ENCODE assay signal across 22 cellular contexts in the genomic region with DNA sequence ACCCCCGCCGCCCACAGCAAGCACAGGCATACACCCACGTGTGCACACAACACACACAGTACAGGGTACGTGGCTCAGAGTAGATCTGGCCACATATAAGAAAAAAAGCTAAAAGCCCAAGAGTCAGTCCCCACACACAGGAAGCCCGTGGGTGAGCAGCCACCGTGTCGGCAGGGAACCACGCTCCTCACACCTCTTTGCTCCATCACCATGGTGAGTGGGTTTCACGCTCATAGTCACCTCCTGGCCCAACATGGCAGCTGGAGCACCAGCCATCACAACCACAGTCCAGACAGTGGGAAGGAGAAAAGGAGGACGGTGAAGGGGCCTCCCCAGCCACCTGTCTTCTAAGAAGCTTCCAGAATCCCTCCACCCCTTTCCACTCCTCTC.
DNase-seq lines count a peak whose midpoint lies in the region; ATAC-seq, FAIRE-seq and TF ChIP-seq lines count a peak whose summit lies in the region.
"Had no signal": no experiment of that assay in that cellular context is flagged by ENCODE, and none has a peak within 500 bp of the region (broad histone marks: within the 10 kb centered on the region; RNA-seq: fewer than 3 reads in every experiment).

No MANE protein-coding gene starts in this region.

- H3K4me3 ChIP-seq in CD8-positive, alpha-beta memory T cell (ENCODE audit: low read length), result no peak overlapping the region
- H3K4me3 ChIP-seq: coronary artery, heart right ventricle, lung, vagina had no signal

- no peaks in the 10 kb centered on the region for H3K27me3 ChIP-seq in CD8-positive, alpha-beta memory T cell (ENCODE audit: insufficient read depth, low read length, poor library complexity, severe bottlenecking)
- H3K27me3 ChIP-seq: BE2C, heart right ventricle, vagina had no signal

- H3K27ac ChIP-seq in CD8-positive, alpha-beta memory T cell (ENCODE audit: low read depth, low read length), result no peak overlapping the region
- H3K27ac ChIP-seq: coronary artery, heart right ventricle, vagina had no signal

- POLR2A ChIA-PET in CD8-positive, alpha-beta memory T cell (lab: Charles Lee), result no interaction called here
- POLR2A ChIA-PET in naive thymus-derived CD8-positive, alpha-beta T cell (lab: Charles Lee), result interaction anchor here (0.6 to 1.5 kb wide), 2 partner anchors 9 to 233 kb away, joined by 4 to 5 read pairs; no protein-coding TSS in a partner anchor

- TF ChIP-seq POLR2A in GM12892 (IDR thresholded peaks at IDR 0.05; ENCODE audit: low read depth, low read length), result no peak

- no peaks in the 10 kb centered on the region for H3K9me3 Mint-ChIP-seq in CD8-positive, alpha-beta memory T cell
- peaks cover 4% of the 10 kb centered on the region for H3K9me3 Mint-ChIP-seq in activated T-helper 2 cell treated with anti-CD3 and anti-CD28 coated beads, Interferon-gamma antibody, Interleukin-2, Interleukin-4, amounts not matched to agents 10 μg/mL and 5 μg/mL and 100 μg/mL, durations not matched to agents 14 hours and 24 hours and 36 hours
- H3K9me3 Mint-ChIP-seq in naive thymus-derived CD8-positive, alpha-beta T cell, result no peaks in the 10 kb centered on the region

- peaks cover 5% of the 10 kb centered on the region for H3K4me1 ChIP-seq in CD8-positive, alpha-beta memory T cell (ENCODE audit: insufficient read depth, low read length)
- H3K4me1 ChIP-seq: BE2C, vagina had no signal

- no peaks in the 10 kb centered on the region for H3K27me3 Mint-ChIP-seq in CD8-positive, alpha-beta memory T cell
- H3K27me3 Mint-ChIP-seq in activated T-helper 2 cell treated with anti-CD3 and anti-CD28 coated beads, Interferon-gamma antibody, Interleukin-2, Interleukin-4, amounts not matched to agents 10 μg/mL and 5 μg/mL and 100 μg/mL, durations not matched to agents 14 hours and 24 hours and 36 hours (ENCODE audit: low read depth), result no peaks in the 10 kb centered on the region
- no peaks in the 10 kb centered on the region for H3K27me3 Mint-ChIP-seq in naive thymus-derived CD8-positive, alpha-beta T cell
- H3K27me3 Mint-ChIP-seq: brain had no signal

- peaks cover 15 to 17% (median 16%) of the 10 kb centered on the region in 3 donors for H3K4me1 Mint-ChIP-seq in CD8-positive, alpha-beta memory T cell
- peaks cover 23% of the 10 kb centered on the region for H3K4me1 Mint-ChIP-seq in activated T-helper 2 cell treated with anti-CD3 and anti-CD28 coated beads, Interferon-gamma antibody, Interleukin-2, Interleukin-4, amounts not matched to agents 10 μg/mL and 5 μg/mL and 100 μg/mL, durations not matched to agents 14 hours and 24 hours and 36 hours (ENCODE audit: low read depth)
- peaks cover 19 to 53% (median 34%) of the 10 kb centered on the region in 4 donors for H3K4me1 Mint-ChIP-seq in naive thymus-derived CD8-positive, alpha-beta T cell

- ATAC-seq in naive thymus-derived CD8-positive, alpha-beta T cell, result peak in 1 of 2 donors; percentile 68
- no peak for ATAC-seq in SK-N-SH treated with all-trans-retinoic acid at 6 μM for 48 hours
- ATAC-seq in HG02588 (IDR thresholded peaks at IDR 0.05; ENCODE audit: unreplicated experiment), result no peak
- ATAC-seq: heart right ventricle had no signal

- peak; percentile 35 to 70 for DNase-seq in activated CD4-positive, alpha-beta T cell treated with anti-CD3 and anti-CD28 coated beads for 4 hours
- DNase-seq in activated CD4-positive, alpha-beta T cell treated with anti-CD3 and anti-CD28 coated beads, Interleukin-2, amount 50 U/mL, for 1 hour, result no peak
- DNase-seq in CD8-positive, alpha-beta memory T cell, result no peak
- no peak for DNase-seq in activated T-helper 2 cell treated with anti-CD3 and anti-CD28 coated beads, Interferon-gamma antibody, Interleukin-2, Interleukin-4, amounts not matched to agents 10 μg/mL and 5 μg/mL and 100 μg/mL, durations not matched to agents 14 hours and 24 hours and 36 hours (ENCODE audit: low spot score)
- no peak for DNase-seq in naive thymus-derived CD8-positive, alpha-beta T cell
- DNase-seq in GM12892 (ENCODE audit: insufficient read length), result no peak
- DNase-seq: activated gamma-delta T cell; BE2C; heart right ventricle; Kasumi-1; NCI-H1048; NCI-H2081; stimulated activated CD4-positive, alpha-beta T cell treated with anti-CD3 and anti-CD28 coated beads, Interleukin-12 subunit alpha, Interleukin-12 subunit beta, amount 100 ng/mL, for 4 hours; substantia nigra had no signal

- no peaks in the 10 kb centered on the region for H3K9me3 ChIP-seq in CD8-positive, alpha-beta memory T cell (ENCODE audit: low read length)
- H3K9me3 ChIP-seq: BE2C, vagina had no signal

- no peak for FAIRE-seq in GM12892 (lab: Jason Lieb, UNC)
- FAIRE-seq: G401.6, islet of Langerhans had no signal

- H3K27ac Mint-ChIP-seq in CD8-positive, alpha-beta memory T cell, result peak overlapping the region in 6 of 8 donors; percentile 9 to 87 (median 60)
- H3K27ac Mint-ChIP-seq in activated T-helper 2 cell treated with anti-CD3 and anti-CD28 coated beads, Interferon-gamma antibody, Interleukin-2, Interleukin-4, amounts not matched to agents 10 μg/mL and 5 μg/mL and 100 μg/mL, durations not matched to agents 14 hours and 24 hours and 36 hours, result peak overlapping the region; percentile 52
- peak overlapping the region in 7 of 10 donors; percentile 47 to 90 (median 82) for H3K27ac Mint-ChIP-seq in naive thymus-derived CD8-positive, alpha-beta T cell
- H3K27ac Mint-ChIP-seq: brain had no signal

- no peaks in the 10 kb centered on the region for H3K36me3 Mint-ChIP-seq in CD8-positive, alpha-beta memory T cell
- H3K36me3 Mint-ChIP-seq in activated T-helper 2 cell treated with anti-CD3 and anti-CD28 coated beads, Interferon-gamma antibody, Interleukin-2, Interleukin-4, amounts not matched to agents 10 μg/mL and 5 μg/mL and 100 μg/mL, durations not matched to agents 14 hours and 24 hours and 36 hours (ENCODE audit: low read depth), result peaks cover 23% of the 10 kb centered on the region
- peaks cover 0 to 10% (median 7%) of the 10 kb centered on the region in 3 donors for H3K36me3 Mint-ChIP-seq in naive thymus-derived CD8-positive, alpha-beta T cell

- intact Hi-C loops in activated T-helper 2 cell treated with anti-CD3 and anti-CD28 coated beads, Interferon-gamma antibody, Interleukin-2, Interleukin-4, amounts not matched to agents 10 μg/mL and 5 μg/mL and 100 μg/mL, durations not matched to agents 14 hours and 24 hours and 36 hours (cut with micrococcal nuclease), result no loop called here

- no peaks in the 10 kb centered on the region for H3K36me3 ChIP-seq in CD8-positive, alpha-beta memory T cell (ENCODE audit: insufficient read depth, low read length)
- H3K36me3 ChIP-seq: BE2C, vagina had no signal

- CTCF ChIA-PET in CD8-positive, alpha-beta memory T cell (lab: Charles Lee), result interaction anchor here (1.0 to 1.3 kb wide), 3 partner anchors 9 to 41 kb away, joined by 3 to 5 read pairs (median 3); no protein-coding TSS in a partner anchor

- H3K4me3 Mint-ChIP-seq in CD8-positive, alpha-beta memory T cell, result no peak overlapping the region
- H3K4me3 Mint-ChIP-seq in activated T-helper 2 cell treated with anti-CD3 and anti-CD28 coated beads, Interferon-gamma antibody, Interleukin-2, Interleukin-4, amounts not matched to agents 10 μg/mL and 5 μg/mL and 100 μg/mL, durations not matched to agents 14 hours and 24 hours and 36 hours (ENCODE audit: low read depth), result no peak overlapping the region
- H3K4me3 Mint-ChIP-seq in naive thymus-derived CD8-positive, alpha-beta T cell, result peak overlapping the region in 2 of 10 donors; percentile 18 to 31
- H3K4me3 Mint-ChIP-seq: brain had no signal

TF ChIP-seq in SK-N-SH treated with all-trans-retinoic acid at 6 μM for 48 hours, 23 proteins besides CTCF, POLR2A, EP300 and RAD21 (continues in another document):
- no peak for TF ChIP-seq TCF4 (CRISPR knock-in tag; IDR thresholded peaks at IDR 0.05; ENCODE audit: borderline replicate concordance)
- no peak for TF ChIP-seq ARNTL (CRISPR knock-in tag; IDR thresholded peaks at IDR 0.05; ENCODE audit: borderline replicate concordance, low read depth)
- no peak for TF ChIP-seq TSHZ2 (CRISPR knock-in tag; IDR thresholded peaks at IDR 0.05)
- no peak for TF ChIP-seq ZFP3 (CRISPR knock-in tag; IDR thresholded peaks at IDR 0.05)
- TF ChIP-seq POU6F1 (CRISPR knock-in tag; IDR thresholded peaks at IDR 0.05; ENCODE audit: borderline replicate concordance, low read depth), result no peak
- no peak for TF ChIP-seq ZFP30 (CRISPR knock-in tag; IDR thresholded peaks at IDR 0.05)
- no peak for TF ChIP-seq OSR1 (CRISPR knock-in tag; IDR thresholded peaks at IDR 0.05)

Comparison
In these comparisons a context has a peak if more than half of its experiments do, and no peak if none do; other contexts are left out.
1. DNase-seq: peak in activated CD4-positive, alpha-beta T cell treated with anti-CD3 and anti-CD28 coated beads for 4 hours (2 of 2); none in activated CD4-positive, alpha-beta T cell treated with anti-CD3 and anti-CD28 coated beads, Interleukin-2, amount 50 U/mL, for 1 hour (single experiment), CD8-positive, alpha-beta memory T cell (0 of 5), activated T-helper 2 cell treated with anti-CD3 and anti-CD28 coated beads, Interferon-gamma antibody, Interleukin-2, Interleukin-4, amounts not matched to agents 10 μg/mL and 5 μg/mL and 100 μg/mL, durations not matched to agents 14 hours and 24 hours and 36 hours (single experiment), naive thymus-derived CD8-positive, alpha-beta T cell (0 of 10) and GM12892 (single experiment).
2. Peak in every context shown above with its lines, with median percentiles within 50 percentile points of each other: H3K27ac Mint-ChIP-seq.